ENCODE assay signal across 8 cellular contexts in genomic region chr18:66560092-66560491, GRCh38.
A peak's percentile ranks its signal among the peaks of the same experiment; 100 is the strongest.
DNase-seq lines count a peak whose midpoint lies in the region; ATAC-seq and TF ChIP-seq lines count a peak whose summit lies in the region.

No MANE protein-coding gene starts in this region.

- no peaks in the 10 kb centered on the region for H3F3A ChIP-seq in Loucy (ENCODE audit: low read depth)

- H3K4me2 ChIP-seq in Loucy (ENCODE audit: low read depth, low read length, poor library complexity, severe bottlenecking) = no peak overlapping the region

- H3K9ac ChIP-seq in Loucy (ENCODE audit: low read depth, low read length, poor library complexity, severe bottlenecking) = no peak overlapping the region

- no peaks in the 10 kb centered on the region for H4K20me1 ChIP-seq in Loucy (ENCODE audit: insufficient read depth, low read length, poor library complexity, severe bottlenecking)

- H3K79me2 ChIP-seq in Loucy (ENCODE audit: insufficient read depth, low read length) = no peaks in the 10 kb centered on the region

- H3K4me3 ChIP-seq in Loucy (ENCODE audit: low read length, poor library complexity, severe bottlenecking) = no peak overlapping the region

- H3K9me2 ChIP-seq in Loucy (replicated peaks; ENCODE audit: low read depth, low read length) = no peaks in the 10 kb centered on the region

- H3K27me3 ChIP-seq in Loucy (ENCODE audit: insufficient read depth, low read length, poor library complexity, severe bottlenecking) = no peaks in the 10 kb centered on the region

- no peak overlapping the region for H2AFZ ChIP-seq in Loucy (ENCODE audit: low read length)

- no peaks in the 10 kb centered on the region for H3K36me3 ChIP-seq in Loucy (ENCODE audit: insufficient read depth, low read length)

- DNase-seq in COLO829 (ENCODE audit: low spot score) (peak; percentile 24), SW480 (ENCODE audit: low spot score) (peak; percentile 33), kidney glomerular epithelial cell (lab: John Stamatoyannopoulos, UW) (peak; percentile 18)

- ATAC-seq in GM21381 (IDR thresholded peaks at IDR 0.05; ENCODE audit: unreplicated experiment) (no peak), GM19395 (IDR thresholded peaks at IDR 0.05; ENCODE audit: unreplicated experiment) (no peak), HG03045 (IDR thresholded peaks at IDR 0.05; ENCODE audit: unreplicated experiment) (no peak), GM19455 (IDR thresholded peaks at IDR 0.05; ENCODE audit: unreplicated experiment) (no peak)

- no peaks in the 10 kb centered on the region for H3K9me3 ChIP-seq in Loucy (ENCODE audit: insufficient read depth, low read depth, low read length)

- no peaks in the 10 kb centered on the region for H3K4me1 ChIP-seq in Loucy (ENCODE audit: insufficient read depth, low read length, poor library complexity, severe bottlenecking)

- TF ChIP-seq CTCF in Loucy (conservative IDR thresholded peaks at IDR 0.05; ENCODE audit: low read length) = peak; percentile 56
